In the genomic region with DNA sequence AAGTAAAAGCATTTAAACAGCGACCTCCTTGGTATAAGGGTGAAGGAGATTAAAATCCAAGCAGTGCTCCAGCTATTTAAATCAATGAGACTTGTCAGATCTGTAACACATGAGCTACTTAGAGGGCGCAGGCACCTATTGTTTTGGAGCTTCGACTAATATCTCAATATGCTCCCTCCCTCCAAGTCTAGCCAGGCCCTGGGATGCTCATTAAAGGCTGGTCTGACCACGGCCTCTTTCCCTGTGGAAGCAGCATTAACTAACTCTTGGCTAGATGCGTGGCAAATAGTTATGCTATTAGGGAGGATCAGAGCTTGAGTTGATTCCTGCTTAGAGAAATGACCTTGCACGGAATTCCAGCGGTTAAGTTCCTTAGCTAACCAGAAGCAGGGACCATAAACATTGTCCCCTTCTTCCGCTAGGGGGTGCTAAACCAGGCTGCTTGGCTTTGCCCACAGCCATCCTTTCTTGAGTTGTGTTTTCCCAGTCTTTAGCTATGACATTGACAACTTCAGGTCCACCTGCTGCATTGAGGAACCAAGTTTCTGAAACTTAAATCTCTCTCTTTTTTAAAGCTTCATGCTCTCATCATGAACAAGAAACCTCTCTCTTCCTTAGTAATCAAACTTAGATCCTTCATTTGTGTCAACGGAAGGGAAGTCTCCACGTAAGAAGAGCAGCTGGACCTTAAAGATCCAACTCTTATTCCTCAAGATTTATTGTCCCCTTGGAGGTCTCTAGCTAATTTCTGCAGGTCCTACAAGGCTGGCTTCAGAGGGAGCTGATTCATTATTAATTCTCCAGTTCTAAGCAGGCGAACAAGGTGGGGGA, we compare ENCODE assay signal across 1 cellular context.
TF ChIP-seq lines count a peak whose summit lies in the region.

No MANE protein-coding gene starts in this region.

TF ChIP-seq in HepG2, 621 proteins besides CTCF, POLR2A, EP300 and RAD21 (continued from another document):
- no peak for TF ChIP-seq ZBTB43 (CRISPR knock-in tag; conservative IDR thresholded peaks at IDR 0.05)
- no peak for TF ChIP-seq ZNF224 (CRISPR knock-in tag; IDR thresholded peaks at IDR 0.05)
- no peak for TF ChIP-seq FOSL2 (CRISPR knock-in tag; IDR thresholded peaks at IDR 0.05)
- TF ChIP-seq THRA (CRISPR knock-in tag; IDR thresholded peaks at IDR 0.05; ENCODE audit: borderline replicate concordance), result no peak
- TF ChIP-seq, protein P1, sequence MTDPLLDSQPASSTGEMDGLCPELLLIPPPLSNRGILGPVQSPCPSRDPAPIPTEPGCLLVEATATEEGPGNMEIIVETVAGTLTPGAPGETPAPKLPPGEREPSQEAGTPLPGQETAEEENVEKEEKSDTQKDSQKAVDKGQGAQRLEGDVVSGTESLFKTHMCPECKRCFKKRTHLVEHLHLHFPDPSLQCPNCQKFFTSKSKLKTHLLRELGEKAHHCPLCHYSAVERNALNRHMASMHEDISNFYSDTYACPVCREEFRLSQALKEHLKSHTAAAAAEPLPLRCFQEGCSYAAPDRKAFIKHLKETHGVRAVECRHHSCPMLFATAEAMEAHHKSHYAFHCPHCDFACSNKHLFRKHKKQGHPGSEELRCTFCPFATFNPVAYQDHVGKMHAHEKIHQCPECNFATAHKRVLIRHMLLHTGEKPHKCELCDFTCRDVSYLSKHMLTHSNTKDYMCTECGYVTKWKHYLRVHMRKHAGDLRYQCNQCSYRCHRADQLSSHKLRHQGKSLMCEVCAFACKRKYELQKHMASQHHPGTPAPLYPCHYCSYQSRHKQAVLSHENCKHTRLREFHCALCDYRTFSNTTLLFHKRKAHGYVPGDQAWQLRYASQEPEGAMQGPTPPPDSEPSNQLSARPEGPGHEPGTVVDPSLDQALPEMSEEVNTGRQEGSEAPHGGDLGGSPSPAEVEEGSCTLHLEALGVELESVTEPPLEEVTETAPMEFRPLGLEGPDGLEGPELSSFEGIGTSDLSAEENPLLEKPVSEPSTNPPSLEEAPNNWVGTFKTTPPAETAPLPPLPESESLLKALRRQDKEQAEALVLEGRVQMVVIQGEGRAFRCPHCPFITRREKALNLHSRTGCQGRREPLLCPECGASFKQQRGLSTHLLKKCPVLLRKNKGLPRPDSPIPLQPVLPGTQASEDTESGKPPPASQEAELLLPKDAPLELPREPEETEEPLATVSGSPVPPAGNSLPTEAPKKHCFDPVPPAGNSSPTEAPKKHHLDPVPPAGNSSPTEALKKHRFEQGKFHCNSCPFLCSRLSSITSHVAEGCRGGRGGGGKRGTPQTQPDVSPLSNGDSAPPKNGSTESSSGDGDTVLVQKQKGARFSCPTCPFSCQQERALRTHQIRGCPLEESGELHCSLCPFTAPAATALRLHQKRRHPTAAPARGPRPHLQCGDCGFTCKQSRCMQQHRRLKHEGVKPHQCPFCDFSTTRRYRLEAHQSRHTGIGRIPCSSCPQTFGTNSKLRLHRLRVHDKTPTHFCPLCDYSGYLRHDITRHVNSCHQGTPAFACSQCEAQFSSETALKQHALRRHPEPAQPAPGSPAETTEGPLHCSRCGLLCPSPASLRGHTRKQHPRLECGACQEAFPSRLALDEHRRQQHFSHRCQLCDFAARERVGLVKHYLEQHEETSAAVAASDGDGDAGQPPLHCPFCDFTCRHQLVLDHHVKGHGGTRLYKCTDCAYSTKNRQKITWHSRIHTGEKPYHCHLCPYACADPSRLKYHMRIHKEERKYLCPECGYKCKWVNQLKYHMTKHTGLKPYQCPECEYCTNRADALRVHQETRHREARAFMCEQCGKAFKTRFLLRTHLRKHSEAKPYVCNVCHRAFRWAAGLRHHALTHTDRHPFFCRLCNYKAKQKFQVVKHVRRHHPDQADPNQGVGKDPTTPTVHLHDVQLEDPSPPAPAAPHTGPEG (CRISPR knock-in tag; IDR thresholded peaks at IDR 0.05), result no peak
- no peak for TF ChIP-seq JUN (CRISPR knock-in tag; IDR thresholded peaks at IDR 0.05)
- no peak for TF ChIP-seq SAFB2 (CRISPR knock-in tag; IDR thresholded peaks at IDR 0.05; ENCODE audit: borderline replicate concordance, low read depth)
- TF ChIP-seq, protein P2, sequence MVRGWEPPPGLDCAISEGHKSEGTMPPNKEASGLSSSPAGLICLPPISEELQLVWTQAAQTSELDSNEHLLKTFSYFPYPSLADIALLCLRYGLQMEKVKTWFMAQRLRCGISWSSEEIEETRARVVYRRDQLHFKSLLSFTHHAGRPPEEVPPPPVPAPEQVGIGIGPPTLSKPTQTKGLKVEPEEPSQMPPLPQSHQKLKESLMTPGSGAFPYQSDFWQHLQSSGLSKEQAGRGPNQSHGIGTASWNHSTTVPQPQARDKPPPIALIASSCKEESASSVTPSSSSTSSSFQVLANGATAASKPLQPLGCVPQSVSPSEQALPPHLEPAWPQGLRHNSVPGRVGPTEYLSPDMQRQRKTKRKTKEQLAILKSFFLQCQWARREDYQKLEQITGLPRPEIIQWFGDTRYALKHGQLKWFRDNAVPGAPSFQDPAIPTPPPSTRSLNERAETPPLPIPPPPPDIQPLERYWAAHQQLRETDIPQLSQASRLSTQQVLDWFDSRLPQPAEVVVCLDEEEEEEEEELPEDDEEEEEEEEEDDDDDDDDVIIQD (CRISPR knock-in tag; IDR thresholded peaks at IDR 0.05; ENCODE audit: low read depth), result no peak
- TF ChIP-seq ZFAT (CRISPR knock-in tag; conservative IDR thresholded peaks at IDR 0.05), result no peak
